In genomic region chr11:122681731-122682130, GRCh38 we compare ENCODE assay signal across 2 cellular contexts.
TF ChIP-seq lines count a peak whose summit lies in the region.

No MANE protein-coding gene starts in this region.

TF ChIP-seq in GM23338, 12 proteins besides CTCF, POLR2A, EP300 and RAD21 (continued from another document):
- TF ChIP-seq ETS1 (IDR thresholded peaks at IDR 0.05) (no peak), JUNB (IDR thresholded peaks at IDR 0.05; ENCODE audit: unreplicated experiment) (no peak), NANOG (IDR thresholded peaks at IDR 0.05; ENCODE audit: borderline replicate concordance) (no peak), POLR2AphosphoS5 (IDR thresholded peaks at IDR 0.05; ENCODE audit: low read depth) (no peak), REST (IDR thresholded peaks at IDR 0.05; ENCODE audit: unreplicated experiment) (no peak), EZH2 (IDR thresholded peaks at IDR 0.05; ENCODE audit: low read depth, unreplicated experiment) (no peak), STAT1 (IDR thresholded peaks at IDR 0.05; ENCODE audit: unreplicated experiment) (no peak), ZNF331 (CRISPR knock-in tag; IDR thresholded peaks at IDR 0.05; ENCODE audit: low read depth) (no peak), ZNF114 (CRISPR knock-in tag; IDR thresholded peaks at IDR 0.05) (no peak), ZNF462 (CRISPR knock-in tag; IDR thresholded peaks at IDR 0.05) (no peak)

TF ChIP-seq in HepG2, 621 proteins besides CTCF, POLR2A, EP300 and RAD21 (continued from another document):
- TF ChIP-seq MAFF (IDR thresholded peaks at IDR 0.05; ENCODE audit: low read depth, low read length) (0 out of 2 replicates have a peak, but pooled peaks have one; percentile 4), MAFK (conservative IDR thresholded peaks at IDR 0.05 in 1 of 2, IDR thresholded peaks at IDR 0.05 in 1 of 2; ENCODE audit: low read length in 2 of 2) (0 out of 4 replicates have a peak, but pooled peaks of 1 of the 2 experiments have one; percentile 17), FOSL2 (CRISPR knock-in tag; IDR thresholded peaks at IDR 0.05) (peak; percentile 26; the same call in 1 of the 2 replicates)
